Comparison of ENCODE assay signal across 8 cellular contexts in the genomic region with DNA sequence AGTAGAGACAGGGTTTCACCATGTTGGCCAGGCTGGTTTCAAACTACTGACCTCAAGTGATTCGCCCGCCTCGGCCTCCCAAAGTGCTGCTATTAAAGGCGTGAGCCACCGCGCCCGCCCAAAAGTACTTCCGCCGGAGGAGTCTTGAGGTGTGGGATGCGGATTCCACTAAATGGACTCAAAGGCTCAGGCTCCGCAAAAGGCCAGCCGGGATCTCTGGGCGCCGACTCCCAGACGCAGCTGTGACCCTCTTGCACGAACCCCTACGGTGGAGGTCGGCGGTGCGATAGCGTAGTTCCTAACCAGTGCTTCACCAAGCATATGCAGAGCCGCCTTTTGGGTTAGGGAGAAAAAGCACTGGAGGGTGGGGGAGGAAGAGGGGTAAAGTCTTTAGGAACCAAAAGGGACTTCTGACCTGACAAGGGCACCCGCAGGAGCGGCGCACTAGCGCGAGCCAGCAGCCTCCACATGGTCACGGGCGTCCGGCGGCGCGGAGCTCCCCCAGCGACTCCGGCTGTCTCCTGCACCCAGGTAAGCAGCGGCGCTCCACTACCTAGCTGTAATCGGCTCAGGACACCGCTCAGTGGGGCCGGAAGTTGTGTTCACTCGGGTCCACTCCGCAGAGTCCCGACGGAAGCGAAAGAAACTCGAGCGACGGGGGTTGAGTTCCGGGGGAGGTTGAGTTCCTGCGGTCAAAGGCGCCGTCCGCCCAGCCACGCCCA. TPM values are rescaled to one million over a fixed set of nuclear protein-coding genes. Genes with fewer than 3 reads are reported as not detected.
DNase-seq lines count a peak whose midpoint lies in the region; ATAC-seq, FAIRE-seq and TF ChIP-seq lines count a peak whose summit lies in the region.

A gene (minus strand): TSS at position 590 of the 722 bp plus-strand sequence. CDS start 120 bp downstream, at position 470.

- H3K27me3 ChIP-seq in BLaER1 (no peaks in the 10 kb centered on the region), colonic mucosa (no peaks in the 10 kb centered on the region)

- peak within 1 kb of the TSS; percentile 89 for H3K9ac ChIP-seq in BLaER1
- H3K9ac ChIP-seq in colonic mucosa (ENCODE audit: low read depth in 2 of 2, low read length in 2 of 2), result peak within 1 kb of the TSS; percentile 89 to 91

- peak; percentile 17 for TF ChIP-seq CTCF in colonic mucosa (IDR thresholded peaks at IDR 0.05)

- intact Hi-C loops in colonic mucosa (cut with DNase I), result no loop called here

- FAIRE-seq in GM19239 (lab: Jason Lieb, UNC), result peak; percentile 91

- no peaks in the 10 kb centered on the region; the same call in 1 of the 2 replicates for H4K20me1 ChIP-seq in BLaER1

- peak; percentile 62 for DNase-seq in GM19239 (ENCODE audit: insufficient read length, low spot score)
- peak; percentile 71 to 86 for DNase-seq in NCI-H524 (lab: John Stamatoyannopoulos, UW)
- DNase-seq in activated CD4-positive, alpha-beta T cell treated with anti-CD3 and anti-CD28 coated beads for 4 hours, result peak; percentile 86 to 88
- DNase-seq in colonic mucosa, result peak; percentile 92
- peak; percentile 97 for DNase-seq in left kidney (ENCODE audit: low read depth, low spot score)
- peak; percentile 89 to 91 for DNase-seq in stimulated activated CD4-positive, alpha-beta T cell treated with anti-CD3 and anti-CD28 coated beads, Interleukin-2, amount 100 ng/mL, for 24 hours

- H3K36me3 ChIP-seq in BLaER1, result peaks cover 32% of the 10 kb centered on the region
- no peaks in the 10 kb centered on the region for H3K36me3 ChIP-seq in colonic mucosa

- H3K4me1 ChIP-seq in BLaER1 (peaks cover 21% of the 10 kb centered on the region), colonic mucosa (no peaks in the 10 kb centered on the region)

- ATAC-seq in HG03457 (IDR thresholded peaks at IDR 0.05; ENCODE audit: unreplicated experiment), result peak; percentile 96

- H3K9me3 ChIP-seq in BLaER1 (no peaks in the 10 kb centered on the region), colonic mucosa (no peaks in the 10 kb centered on the region)

- H3K4me2 ChIP-seq in BLaER1, result peak within 1 kb of the TSS; percentile 87

- H3K4me3 ChIP-seq in BLaER1 (peak within 1 kb of the TSS; percentile 89), colonic mucosa (peak within 1 kb of the TSS; percentile 59)

- H3K27ac ChIP-seq in BLaER1, result peak within 1 kb of the TSS; percentile 86
- peak within 1 kb of the TSS; percentile 81 for H3K27ac ChIP-seq in colonic mucosa

RNA-seq across cellular contexts. Expression of the gene that starts here (rescaled TPM):
- 10 to 100 TPM; 51.6 to 91.3 TPM for total RNA-seq in colonic mucosa

Comparison
In these comparisons a context has a peak if more than half of its experiments do, and no peak if none do; other contexts are left out.
1. Peak in every context shown above with its lines: DNase-seq, ATAC-seq, H3K4me3 ChIP-seq and H3K27ac ChIP-seq.